In the genomic region with DNA sequence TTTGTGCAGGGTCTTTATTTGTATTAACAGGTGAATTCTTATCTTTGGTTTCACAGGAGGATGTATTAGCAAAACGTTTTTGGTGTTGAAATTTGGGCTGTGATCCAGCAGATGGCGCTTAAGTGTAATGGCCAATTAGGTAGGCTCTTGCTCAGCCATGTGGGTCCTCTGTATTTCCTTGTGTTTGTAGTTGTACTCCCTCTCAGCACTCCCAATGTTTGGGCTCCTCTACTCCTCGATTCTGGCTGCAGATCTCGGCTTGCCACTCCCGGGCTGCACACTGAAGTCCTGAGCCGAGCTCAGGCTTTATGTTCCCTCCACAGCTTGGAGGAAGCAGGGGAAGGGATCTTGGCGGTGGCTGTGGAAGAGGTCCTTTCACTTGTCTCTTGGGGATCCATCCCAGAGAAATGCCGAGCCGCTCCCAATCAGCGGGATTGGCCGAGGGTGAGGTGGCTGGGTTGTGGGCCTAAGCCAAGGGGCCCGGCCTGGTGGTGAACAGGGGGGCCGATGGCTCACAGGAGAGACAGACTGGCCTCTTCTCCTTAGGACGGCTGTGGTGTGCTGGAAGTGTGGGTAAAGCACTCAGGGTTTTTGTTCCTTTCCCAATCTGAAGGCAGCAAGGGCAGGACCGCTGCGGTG, we compare ENCODE assay signal across 8 cellular contexts.
DNase-seq lines count a peak whose midpoint lies in the region; ATAC-seq, FAIRE-seq and TF ChIP-seq lines count a peak whose summit lies in the region.

No MANE protein-coding gene starts in this region.

- in situ Hi-C loops in SK-MEL-5 (cut with HindIII; ENCODE audit: low pct_unique_long_range_greater_than_20kb, low sequenced_read_pairs): no loop called here

- no peak for TF ChIP-seq POLR2A in GM12891 (IDR thresholded peaks at IDR 0.05; ENCODE audit: low read depth, low read length)

- no peak for FAIRE-seq in GM12891 (lab: Jason Lieb, UNC)

- peak; percentile 79 for ATAC-seq in GM18909 (IDR thresholded peaks at IDR 0.05; ENCODE audit: poor library complexity, unreplicated experiment)
- no peak for ATAC-seq in HG02588 (IDR thresholded peaks at IDR 0.05; ENCODE audit: unreplicated experiment)

- TF ChIP-seq CTCF in fibroblast of villous mesenchyme (IDR thresholded peaks at IDR 0.05; ENCODE audit: insufficient read depth, low read depth, low read length): peak; percentile 61

- DNase-seq in DMS114 treated with DMSO at 0.1 percent for 48 hours (lab: John Stamatoyannopoulos, UW; ENCODE audit: unreplicated experiment): peak; percentile 63
- peak; percentile 64 for DNase-seq in Jurkat, Clone E6-1 (ENCODE audit: low read depth, low spot score)
- peak; percentile 78 for DNase-seq in SK-MEL-5 (ENCODE audit: low read depth, low spot score)
- DNase-seq in fibroblast of villous mesenchyme (ENCODE audit: low read depth): peak; percentile 69
- DNase-seq in stimulated activated CD8-positive, alpha-beta memory T cell treated with anti-CD3 and anti-CD28 coated beads, Interleukin-4, amount 100 ng/mL, for 48 hours: peak; percentile 51
- DNase-seq in GM12891 (ENCODE audit: insufficient read length, low spot score): no peak

- H3K4me3 ChIP-seq in Jurkat, Clone E6-1 (ENCODE audit: low read length): no peak overlapping the region
- no peak overlapping the region for H3K4me3 ChIP-seq in fibroblast of villous mesenchyme (ENCODE audit: low read depth, low read length)

TF ChIP-seq in GM12891, 5 proteins besides CTCF, POLR2A, EP300 and RAD21:
- TF ChIP-seq POU2F2 (IDR thresholded peaks at IDR 0.05; ENCODE audit: low read depth, low read length) (no peak), SPI1 (IDR thresholded peaks at IDR 0.05; ENCODE audit: low read depth, low read length) (no peak), POLR2AphosphoS5 (IDR thresholded peaks at IDR 0.05; ENCODE audit: low read depth, low read length) (no peak), TAF1 (IDR thresholded peaks at IDR 0.05; ENCODE audit: low read depth, low read length) (no peak), PAX5 (IDR thresholded peaks at IDR 0.05; ENCODE audit: insufficient read depth, low read length, severe bottlenecking) (no peak)
